In the genomic region with DNA sequence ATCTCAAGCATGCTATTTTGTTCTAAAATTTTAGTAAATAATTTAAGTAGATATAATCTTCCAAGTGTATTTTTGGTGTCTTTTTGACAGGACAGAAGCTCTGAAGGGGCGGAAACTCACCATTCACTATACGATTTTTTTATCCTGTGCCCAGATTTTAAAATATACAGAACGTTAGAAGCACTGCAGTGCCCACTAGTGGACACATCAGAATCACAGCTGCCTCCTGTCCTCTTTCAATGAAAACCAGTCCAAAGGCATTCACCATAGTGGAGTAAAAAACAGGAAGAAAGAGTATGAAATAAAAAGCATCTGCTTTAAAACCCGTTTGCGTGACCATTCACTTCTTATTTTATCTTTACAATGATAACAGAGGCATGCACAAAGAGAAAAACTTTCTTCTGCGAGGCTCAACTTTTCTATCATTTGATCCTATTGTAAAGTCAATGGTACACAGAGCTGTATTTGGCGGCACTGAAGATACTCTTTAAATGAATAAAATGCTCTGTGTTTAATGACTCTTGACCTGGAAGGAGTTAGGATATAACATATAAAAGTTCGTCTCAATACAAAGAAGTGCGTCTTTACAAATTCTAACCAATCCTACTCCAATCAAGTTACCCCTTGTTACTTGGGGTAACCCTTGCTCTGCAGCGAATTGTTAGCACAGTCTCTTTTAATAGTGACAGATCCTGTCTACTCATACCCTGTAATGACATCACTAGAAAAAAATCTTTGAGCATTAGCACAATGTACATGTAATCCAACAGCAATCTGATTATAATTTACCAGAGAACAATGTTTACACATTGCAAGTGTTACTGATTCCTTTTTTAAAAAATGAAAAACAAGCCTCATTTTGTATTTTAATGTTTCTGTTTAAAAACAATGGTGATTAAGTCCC, we compare ENCODE assay signal across 8 cellular contexts.
DNase-seq lines count a peak whose midpoint lies in the region; FAIRE-seq and TF ChIP-seq lines count a peak whose summit lies in the region.

No MANE protein-coding gene starts in this region.

- H3K27ac ChIP-seq in mammary epithelial cell (ENCODE audit: insufficient read depth, low read depth, low read length) = no peak overlapping the region
- no peak overlapping the region for H3K27ac ChIP-seq in kidney (ENCODE audit: low read depth in 2 of 2, low read length in 2 of 2)

- DNase-seq in A172 (ENCODE audit: low spot score) (peak; percentile 57), GM04504 (ENCODE audit: low read depth) (peak; percentile 27), KBM-7 (peak; percentile 84), RCC 7860 (ENCODE audit: low spot score) (peak; percentile 51), mammary epithelial cell (peak; percentile 17), kidney (no peak), OCI-M2 (lab: John Stamatoyannopoulos, UW; ENCODE audit: unreplicated experiment) (no peak)
- peak; percentile 2 to 9 for DNase-seq in stimulated activated CD4-positive, alpha-beta T cell treated with anti-CD3 and anti-CD28 coated beads, Interleukin-4, amount 100 ng/mL, for 4 hours

- peak; percentile 23 for FAIRE-seq in RCC 7860 (lab: Jason Lieb, UNC)
- peak; percentile 19 for FAIRE-seq in kidney (lab: Jason Lieb, UNC)

- TF ChIP-seq CTCF in mammary epithelial cell (conservative IDR thresholded peaks at IDR 0.05 in 1 of 2, IDR thresholded peaks at IDR 0.05 in 1 of 2; ENCODE audit: extremely low read depth in 1 of 2, insufficient read depth in 1 of 2, low read depth in 1 of 2, low read length in 2 of 2) (peak; percentile 86 to 91), kidney (IDR thresholded peaks at IDR 0.05; ENCODE audit: borderline replicate concordance, extremely low read depth, insufficient read depth) (peak; percentile 59)

- H2AFZ ChIP-seq in mammary epithelial cell (ENCODE audit: low read depth, low read length) = no peak overlapping the region

- H3K4me3 ChIP-seq in mammary epithelial cell (replicated peaks in 1 of 3; ENCODE audit: insufficient read depth in 1 of 3, low read depth in 2 of 3, low read length in 3 of 3) (no peak overlapping the region), kidney (ENCODE audit: low read length in 2 of 2) (no peak overlapping the region)

- no peak overlapping the region for H3K9ac ChIP-seq in mammary epithelial cell (ENCODE audit: insufficient read depth, low read length)
- H3K9ac ChIP-seq in kidney (ENCODE audit: low read length in 2 of 2) = no peak overlapping the region

- no peaks in the 10 kb centered on the region for H4K20me1 ChIP-seq in mammary epithelial cell (ENCODE audit: insufficient read depth, low read length)

- CTCF ChIA-PET in mammary epithelial cell (lab: Charles Lee; ENCODE audit: low non-redundant PET) = no interaction called here

- in situ Hi-C loops in KBM-7 (cut with MboI; ENCODE audit: low pct_unique_long_range_greater_than_20kb, low sequenced_read_pairs) = no loop called here
- in situ Hi-C loops in mammary epithelial cell (cut with MboI; ENCODE audit: low sequenced_read_pairs in 2 of 2) = no loop called here

- dilution Hi-C loops in mammary epithelial cell (cut with HindIII; ENCODE audit: low sequenced_read_pairs) = no loop called here

- intact Hi-C loops in mammary epithelial cell (cut with micrococcal nuclease) = loop anchor here (1.0 to 10.0 kb wide), 6 partner anchors 243 to 1712 kb away; no protein-coding TSS in a partner anchor
- intact Hi-C loops in kidney (cut with DNase I) = no loop called here

- 23% methylated on average over 10 of the region's 10 CpGs for WGBS in mammary epithelial cell (ENCODE audit: low coverage, missing lambda C conversion rate)

- no peaks in the 10 kb centered on the region for H3K79me2 ChIP-seq in mammary epithelial cell (ENCODE audit: insufficient read depth, low read length)

- no peak overlapping the region for H3K4me2 ChIP-seq in mammary epithelial cell (ENCODE audit: insufficient read depth, low read depth, low read length)

- H3K4me1 ChIP-seq in mammary epithelial cell (ENCODE audit: insufficient read depth, low read length) (no peaks in the 10 kb centered on the region), kidney (ENCODE audit: control insufficient read depth in 1 of 2, insufficient read depth in 1 of 2, low read depth in 1 of 2, low read length in 2 of 2) (no peaks in the 10 kb centered on the region)

- H3K9me3 ChIP-seq in mammary epithelial cell (replicated peaks; ENCODE audit: insufficient read depth, low read length) = no peaks in the 10 kb centered on the region
- H3K9me3 ChIP-seq in kidney (ENCODE audit: control insufficient read depth in 1 of 2, low read length in 2 of 2) = no peaks in the 10 kb centered on the region

- no TSS peak for BruUV-seq in mammary epithelial cell (replicated peaks; lab: Mats Ljungman, UMichigan)

- H3K36me3 ChIP-seq in mammary epithelial cell (ENCODE audit: insufficient read depth, low read length) (no peaks in the 10 kb centered on the region), kidney (ENCODE audit: control insufficient read depth in 1 of 2, insufficient read depth in 2 of 2, low read length in 2 of 2) (no peaks in the 10 kb centered on the region)

- peaks cover 2% of the 10 kb centered on the region for H3K27me3 ChIP-seq in mammary epithelial cell (ENCODE audit: insufficient read depth, low read length)

Comparison
In these comparisons a context has a peak if more than half of its experiments do, and no peak if none do; other contexts are left out.
1. DNase-seq: peak in A172 (single experiment), GM04504 (single experiment), KBM-7 (single experiment), RCC 7860 (single experiment), mammary epithelial cell (single experiment) and stimulated activated CD4-positive, alpha-beta T cell treated with anti-CD3 and anti-CD28 coated beads, Interleukin-4, amount 100 ng/mL, for 4 hours (2 of 2); none in kidney (single experiment) and OCI-M2 (single experiment).